In genomic region chr14:44960646-44961045, GRCh38 we compare ENCODE assay signal across 8 cellular contexts.
DNase-seq lines count a peak whose midpoint lies in the region; ATAC-seq and TF ChIP-seq lines count a peak whose summit lies in the region.

No MANE protein-coding gene starts in this region.

- no peak overlapping the region for H3K27ac Mint-ChIP-seq in dendritic cell treated with granulocyte-macrophage colony-stimulating factor and Interleukin-4, amounts not matched to agents 40 ng/mL and 50 ng/mL, for 4 days

- peak overlapping the region; percentile 88 for H2AFZ ChIP-seq in ACC112 (ENCODE audit: low read length, unreplicated experiment)

- H3K9ac ChIP-seq in mucosa of stomach (ENCODE audit: low read length), result peak overlapping the region; percentile 90

- H3K36me3 ChIP-seq in ACC112 (ENCODE audit: insufficient read depth, low read length) (no peaks in the 10 kb centered on the region), mucosa of stomach (ENCODE audit: control insufficient read depth, insufficient read depth, low read length) (no peaks in the 10 kb centered on the region)

- H3K36me3 Mint-ChIP-seq in dendritic cell treated with granulocyte-macrophage colony-stimulating factor and Interleukin-4, amounts not matched to agents 40 ng/mL and 50 ng/mL, for 4 days (ENCODE audit: low read depth), result no peaks in the 10 kb centered on the region

- peaks cover 89% of the 10 kb centered on the region for H3K79me2 ChIP-seq in ACC112 (ENCODE audit: control insufficient read depth, insufficient read depth, low read length, unreplicated experiment)

- TF ChIP-seq CTCF in HL-60 (IDR thresholded peaks at IDR 0.05; ENCODE audit: insufficient read depth, low read length) (no peak), GM10248 (IDR thresholded peaks at IDR 0.05; ENCODE audit: control extremely low read depth, extremely low read depth, low read depth, missing control alignments) (no peak)

- peak overlapping the region; percentile 64; the same call in 1 of the 2 replicates for H3K27ac ChIP-seq in ACC112 (ENCODE audit: low read depth, low read length)
- H3K27ac ChIP-seq in HL-60 (replicated peaks), result peak overlapping the region; percentile 88

- peak overlapping the region; percentile 46 for H3K4me3 Mint-ChIP-seq in dendritic cell treated with granulocyte-macrophage colony-stimulating factor and Interleukin-4, amounts not matched to agents 40 ng/mL and 50 ng/mL, for 4 days

- CTCF ChIA-PET in GM10248 (lab: Yijun Ruan, JAX), result interaction anchor here (1.0 to 2.9 kb wide), 5 partner anchors 8 to 197 kb away, joined by 3 to 8 read pairs (median 4); no protein-coding TSS in a partner anchor

- POLR2A ChIA-PET in GM10248 (lab: Yijun Ruan, JAX), result interaction anchor here (0.6 kb wide), 1 partner anchor 31 kb away, joined by 6 read pairs; no protein-coding TSS in a partner anchor

- H3K27me3 ChIP-seq in ACC112 (ENCODE audit: insufficient read depth, low read length) (no peaks in the 10 kb centered on the region), HL-60 (ENCODE audit: insufficient read depth, poor library complexity, severe bottlenecking) (no peaks in the 10 kb centered on the region), mucosa of stomach (ENCODE audit: control insufficient read depth, insufficient read depth, low read length) (no peaks in the 10 kb centered on the region)

- H3K4me3 ChIP-seq in ACC112 (ENCODE audit: low read depth, low read length) (peak overlapping the region; percentile 94), HL-60 (replicated peaks; ENCODE audit: insufficient read depth, low read length) (peak overlapping the region; percentile 94), mucosa of stomach (ENCODE audit: low read length) (peak overlapping the region; percentile 99)

- no peaks in the 10 kb centered on the region for H3K9me3 ChIP-seq in mucosa of stomach (ENCODE audit: control insufficient read depth, low read length)

- peaks cover 35% of the 10 kb centered on the region for H3K4me1 Mint-ChIP-seq in dendritic cell treated with granulocyte-macrophage colony-stimulating factor and Interleukin-4, amounts not matched to agents 40 ng/mL and 50 ng/mL, for 4 days (ENCODE audit: low read depth)

- H3K4me1 ChIP-seq in ACC112 (ENCODE audit: control insufficient read depth, insufficient read depth, low read length, unreplicated experiment) (peaks cover 21% of the 10 kb centered on the region), mucosa of stomach (ENCODE audit: control insufficient read depth, insufficient read depth, low read length) (peaks cover 5% of the 10 kb centered on the region)

- no peaks in the 10 kb centered on the region for H3K27me3 Mint-ChIP-seq in dendritic cell treated with granulocyte-macrophage colony-stimulating factor and Interleukin-4, amounts not matched to agents 40 ng/mL and 50 ng/mL, for 4 days

- DNase-seq in HL-60 (ENCODE audit: low read depth in 1 of 2, low spot score in 1 of 2) (no peak), GM10248 (ENCODE audit: extremely low spot score) (no peak), DMS79 treated with DMSO at 0.1 percent for 48 hours (lab: John Stamatoyannopoulos, UW) (no peak)

- intact Hi-C loops in dendritic cell treated with granulocyte-macrophage colony-stimulating factor and Interleukin-4, amounts not matched to agents 40 ng/mL and 50 ng/mL, for 4 days (cut with micrococcal nuclease), result loop anchor here (2.0 kb wide), 1 partner anchor 124 kb away; the partner anchor contains the start of gene PRPF39

- no peak for ATAC-seq in HG02588 (IDR thresholded peaks at IDR 0.05; ENCODE audit: unreplicated experiment)
- no peak for ATAC-seq in HG03521 (IDR thresholded peaks at IDR 0.05; ENCODE audit: unreplicated experiment)

- H3K9me3 Mint-ChIP-seq in dendritic cell treated with granulocyte-macrophage colony-stimulating factor and Interleukin-4, amounts not matched to agents 40 ng/mL and 50 ng/mL, for 4 days, result no peaks in the 10 kb centered on the region
